16 cellular contexts compared by ENCODE assay signal in genomic region chr7:155858521-155859061, GRCh38. TPM values are rescaled to one million over a fixed set of nuclear protein-coding genes. Genes with fewer than 3 reads are reported as not detected.
DNase-seq lines count a peak whose midpoint lies in the region; TF ChIP-seq lines count a peak whose summit lies in the region.
"Had no signal": no experiment of that assay in that cellular context is flagged by ENCODE, and none has a peak within 500 bp of the region (broad histone marks: within the 10 kb centered on the region; RNA-seq: fewer than 3 reads in every experiment).

No MANE protein-coding gene starts in this region.

- H3K27ac Mint-ChIP-seq in activated CD4-positive, alpha-beta memory T cell treated with anti-CD3 and anti-CD28 coated beads, Interleukin-2, amount 10 ng/mL, durations not matched to agents 7 days and 5 days, result no peak overlapping the region
- H3K27ac Mint-ChIP-seq in activated CD4-positive, alpha-beta memory T cell treated with anti-CD3 and anti-CD28 coated beads for 36 hours, result no peak overlapping the region
- H3K27ac Mint-ChIP-seq in activated naive CD4-positive, alpha-beta T cell treated with anti-CD3 and anti-CD28 coated beads, Interleukin-2, amount 10 ng/mL, durations not matched to agents 7 days and 5 days, result no peak overlapping the region
- H3K27ac Mint-ChIP-seq: memory B cell, T-cell had no signal

- H3K9me3 Mint-ChIP-seq in activated CD4-positive, alpha-beta memory T cell treated with anti-CD3 and anti-CD28 coated beads, Interleukin-2, amount 10 ng/mL, durations not matched to agents 7 days and 5 days, result no peaks in the 10 kb centered on the region
- H3K9me3 Mint-ChIP-seq in activated CD4-positive, alpha-beta memory T cell treated with anti-CD3 and anti-CD28 coated beads for 36 hours, result no peaks in the 10 kb centered on the region
- no peaks in the 10 kb centered on the region for H3K9me3 Mint-ChIP-seq in activated naive CD4-positive, alpha-beta T cell treated with anti-CD3 and anti-CD28 coated beads, Interleukin-2, amount 10 ng/mL, durations not matched to agents 7 days and 5 days

- TF ChIP-seq POLR2A in spleen (IDR thresholded peaks at IDR 0.05), result no peak

- CTCF ChIA-PET in activated CD4-positive, alpha-beta memory T cell treated with anti-CD3 and anti-CD28 coated beads, Interleukin-2, amount 10 ng/mL, durations not matched to agents 7 days and 5 days (lab: Charles Lee), result no interaction called here
- CTCF ChIA-PET in activated CD4-positive, alpha-beta memory T cell treated with anti-CD3 and anti-CD28 coated beads for 36 hours (lab: Charles Lee), result no interaction called here
- CTCF ChIA-PET in activated naive CD4-positive, alpha-beta T cell treated with anti-CD3 and anti-CD28 coated beads, Interleukin-2, amount 10 ng/mL, durations not matched to agents 7 days and 5 days (lab: Charles Lee), result no interaction called here

- no peaks in the 10 kb centered on the region for H3K36me3 Mint-ChIP-seq in activated CD4-positive, alpha-beta memory T cell treated with anti-CD3 and anti-CD28 coated beads, Interleukin-2, amount 10 ng/mL, durations not matched to agents 7 days and 5 days (ENCODE audit: low read depth)
- no peaks in the 10 kb centered on the region for H3K36me3 Mint-ChIP-seq in activated CD4-positive, alpha-beta memory T cell treated with anti-CD3 and anti-CD28 coated beads for 36 hours
- no peaks in the 10 kb centered on the region for H3K36me3 Mint-ChIP-seq in activated naive CD4-positive, alpha-beta T cell treated with anti-CD3 and anti-CD28 coated beads, Interleukin-2, amount 10 ng/mL, durations not matched to agents 7 days and 5 days
- H3K36me3 Mint-ChIP-seq: memory B cell, T-cell had no signal

- peaks cover 0 to 19% (median 9%) of the 10 kb centered on the region in 8 donors for H3K9me3 ChIP-seq in spleen
- H3K9me3 ChIP-seq: thyroid gland had no signal

- TF ChIP-seq CTCF in fibroblast of the aortic adventitia (IDR thresholded peaks at IDR 0.05; ENCODE audit: insufficient read depth, low read length) (no peak), spleen (IDR thresholded peaks at IDR 0.05 in 8 of 11, conservative IDR thresholded peaks at IDR 0.05 in 3 of 11) (no peak)

- H3K4me1 ChIP-seq in spleen, result peaks cover 0 to 15% (median 8%) of the 10 kb centered on the region in 6 donors

- H3K4me3 ChIP-seq in fibroblast of the aortic adventitia (ENCODE audit: low read depth, low read length) (no peak overlapping the region), spleen (no peak overlapping the region)
- H3K4me3 ChIP-seq: thyroid gland had no signal

- H3K27me3 ChIP-seq in spleen (replicated peaks in 1 of 7), result peaks cover 0 to 22% (median 0%) of the 10 kb centered on the region in 7 donors
- H3K27me3 ChIP-seq: thyroid gland had no signal

- WGBS in spleen, 5 donors, result 66 to 85% (median 80%) methylated on average over 3 of the region's 3 CpGs

- peak; percentile 2 for DNase-seq in activated CD4-positive, alpha-beta memory T cell treated with anti-CD3 and anti-CD28 coated beads, Interleukin-2, amount 10 ng/mL, durations not matched to agents 7 days and 5 days
- DNase-seq in activated CD4-positive, alpha-beta memory T cell treated with anti-CD3 and anti-CD28 coated beads for 36 hours, result no peak
- DNase-seq in T1000 (lab: John Stamatoyannopoulos, UW), result peak; percentile 18
- peak; percentile 2 for DNase-seq in fibroblast of the aortic adventitia (ENCODE audit: low read depth)
- peak; percentile 22 for DNase-seq in spleen
- no peak for DNase-seq in DMS53 (lab: John Stamatoyannopoulos, UW)
- no peak for DNase-seq in activated naive CD4-positive, alpha-beta T cell treated with anti-CD3 and anti-CD28 coated beads, Interleukin-2, amount 10 ng/mL, durations not matched to agents 7 days and 5 days
- DNase-seq in NCI-H146 (lab: John Stamatoyannopoulos, UW), result no peak
- DNase-seq: 8988T; activated CD4-positive, alpha-beta T cell treated with anti-CD3 and anti-CD28 coated beads, Interleukin-2, amount 50 U/mL, for 1 hour; activated gamma-delta T cell; erythroblast; T-cell; thyroid gland had no signal

- H3K36me3 ChIP-seq in spleen, result no peaks in the 10 kb centered on the region
- H3K36me3 ChIP-seq: thyroid gland had no signal

- no peak overlapping the region for H3K4me3 Mint-ChIP-seq in activated CD4-positive, alpha-beta memory T cell treated with anti-CD3 and anti-CD28 coated beads, Interleukin-2, amount 10 ng/mL, durations not matched to agents 7 days and 5 days
- no peak overlapping the region for H3K4me3 Mint-ChIP-seq in activated CD4-positive, alpha-beta memory T cell treated with anti-CD3 and anti-CD28 coated beads for 36 hours
- no peak overlapping the region for H3K4me3 Mint-ChIP-seq in activated naive CD4-positive, alpha-beta T cell treated with anti-CD3 and anti-CD28 coated beads, Interleukin-2, amount 10 ng/mL, durations not matched to agents 7 days and 5 days
- H3K4me3 Mint-ChIP-seq: central memory CD8-positive, alpha-beta T cell; memory B cell; T-cell had no signal

- intact Hi-C loops in activated CD4-positive, alpha-beta memory T cell treated with anti-CD3 and anti-CD28 coated beads for 36 hours (cut with micrococcal nuclease), result no loop called here
- intact Hi-C loops in spleen (cut with DNase I; ENCODE audit: low total_unique reads), result no loop called here

- H3K27ac ChIP-seq in spleen, result no peak overlapping the region
- H3K27ac ChIP-seq: thyroid gland had no signal

- no peaks in the 10 kb centered on the region for H3K4me1 Mint-ChIP-seq in activated CD4-positive, alpha-beta memory T cell treated with anti-CD3 and anti-CD28 coated beads, Interleukin-2, amount 10 ng/mL, durations not matched to agents 7 days and 5 days
- no peaks in the 10 kb centered on the region for H3K4me1 Mint-ChIP-seq in activated CD4-positive, alpha-beta memory T cell treated with anti-CD3 and anti-CD28 coated beads for 36 hours (ENCODE audit: low read depth)
- no peaks in the 10 kb centered on the region for H3K4me1 Mint-ChIP-seq in activated naive CD4-positive, alpha-beta T cell treated with anti-CD3 and anti-CD28 coated beads, Interleukin-2, amount 10 ng/mL, durations not matched to agents 7 days and 5 days
- H3K4me1 Mint-ChIP-seq: central memory CD8-positive, alpha-beta T cell; memory B cell; T-cell had no signal

- H3K27me3 Mint-ChIP-seq in activated CD4-positive, alpha-beta memory T cell treated with anti-CD3 and anti-CD28 coated beads, Interleukin-2, amount 10 ng/mL, durations not matched to agents 7 days and 5 days, result peaks cover 3% of the 10 kb centered on the region
- H3K27me3 Mint-ChIP-seq in activated CD4-positive, alpha-beta memory T cell treated with anti-CD3 and anti-CD28 coated beads for 36 hours, result peaks cover 3% of the 10 kb centered on the region
- peaks cover under 1% of the 10 kb centered on the region for H3K27me3 Mint-ChIP-seq in activated naive CD4-positive, alpha-beta T cell treated with anti-CD3 and anti-CD28 coated beads, Interleukin-2, amount 10 ng/mL, durations not matched to agents 7 days and 5 days
- H3K27me3 Mint-ChIP-seq: central memory CD8-positive, alpha-beta T cell had no signal

- POLR2A ChIA-PET in activated CD4-positive, alpha-beta memory T cell treated with anti-CD3 and anti-CD28 coated beads, Interleukin-2, amount 10 ng/mL, durations not matched to agents 7 days and 5 days (lab: Charles Lee), result no interaction called here
- POLR2A ChIA-PET in activated CD4-positive, alpha-beta memory T cell treated with anti-CD3 and anti-CD28 coated beads for 36 hours (lab: Charles Lee), result no interaction called here

RNA-seq across cellular contexts. Expression of gene SHH, which starts 46.3 kb away (rescaled TPM):
- not detected for total RNA-seq in activated CD4-positive, alpha-beta memory T cell treated with anti-CD3 and anti-CD28 coated beads, Interleukin-2, amount 10 ng/mL, durations not matched to agents 7 days and 5 days
- not detected for total RNA-seq in activated CD4-positive, alpha-beta memory T cell treated with anti-CD3 and anti-CD28 coated beads for 36 hours
- total RNA-seq in fibroblast of the aortic adventitia (ENCODE audit: low replicate concordance) (0.36 TPM in 1 of 2 replicates, not detected in the other), spleen (not detected)
- polyA plus RNA-seq in spleen, result not detected
- total RNA-seq: thyroid gland had no signal

Comparison
In these comparisons a context has a peak if more than half of its experiments do, and no peak if none do; other contexts are left out.
1. DNase-seq: peak in activated CD4-positive, alpha-beta memory T cell treated with anti-CD3 and anti-CD28 coated beads, Interleukin-2, amount 10 ng/mL, durations not matched to agents 7 days and 5 days (single experiment), T1000 (single experiment), fibroblast of the aortic adventitia (single experiment) and spleen (single experiment); none in activated CD4-positive, alpha-beta memory T cell treated with anti-CD3 and anti-CD28 coated beads for 36 hours (single experiment), DMS53 (single experiment), activated naive CD4-positive, alpha-beta T cell treated with anti-CD3 and anti-CD28 coated beads, Interleukin-2, amount 10 ng/mL, durations not matched to agents 7 days and 5 days (single experiment) and NCI-H146 (single experiment).